In genomic region chr19:52602931-52603330, GRCh38 we compare ENCODE assay signal across 18 cellular contexts. TPM values are rescaled to one million over a fixed set of nuclear protein-coding genes. Genes with fewer than 3 reads are reported as not detected.
DNase-seq lines count a peak whose midpoint lies in the region; ATAC-seq, FAIRE-seq and TF ChIP-seq lines count a peak whose summit lies in the region.
"Had no signal": no experiment of that assay in that cellular context is flagged by ENCODE, and none has a peak within 500 bp of the region (broad histone marks: within the 10 kb centered on the region; RNA-seq: fewer than 3 reads in every experiment).

No MANE protein-coding gene starts in this region.

- peaks cover 40% of the 10 kb centered on the region for H3K4me1 Mint-ChIP-seq in activated CD8-positive, alpha-beta T cell treated with anti-CD3 and anti-CD28 coated beads, Interleukin-2, amount 10 ng/mL, durations not matched to agents 7 days and 5 days (ENCODE audit: low read depth)
- H3K4me1 Mint-ChIP-seq in activated CD8-positive, alpha-beta T cell treated with anti-CD3 and anti-CD28 coated beads for 36 hours (ENCODE audit: low read depth) = peaks cover 37% of the 10 kb centered on the region

- FAIRE-seq in urothelium cell line (lab: Jason Lieb, UNC) = no peak
- FAIRE-seq: A549 had no signal

- peaks cover 71% of the 10 kb centered on the region for H3K36me3 Mint-ChIP-seq in activated CD8-positive, alpha-beta T cell treated with anti-CD3 and anti-CD28 coated beads, Interleukin-2, amount 10 ng/mL, durations not matched to agents 7 days and 5 days (ENCODE audit: low read depth)
- H3K36me3 Mint-ChIP-seq in activated CD8-positive, alpha-beta T cell treated with anti-CD3 and anti-CD28 coated beads for 36 hours (ENCODE audit: low read depth) = peaks cover 42% of the 10 kb centered on the region

- no peaks in the 10 kb centered on the region for H3K27me3 Mint-ChIP-seq in activated CD8-positive, alpha-beta T cell treated with anti-CD3 and anti-CD28 coated beads, Interleukin-2, amount 10 ng/mL, durations not matched to agents 7 days and 5 days (ENCODE audit: low read depth)
- no peaks in the 10 kb centered on the region for H3K27me3 Mint-ChIP-seq in activated CD8-positive, alpha-beta T cell treated with anti-CD3 and anti-CD28 coated beads for 36 hours

- H2AFZ ChIP-seq in GM23248 = no peak overlapping the region

- WGBS in GM23248 (ENCODE audit: low coverage in 1 of 2, low lambda C conversion rate in 2 of 2, missing lambda C conversion rate in 2 of 2), 2 experiments = 53 to 61% methylated on average over 2 of the region's 2 CpGs

- no peak overlapping the region for H3K27ac Mint-ChIP-seq in activated CD8-positive, alpha-beta T cell treated with anti-CD3 and anti-CD28 coated beads, Interleukin-2, amount 10 ng/mL, durations not matched to agents 7 days and 5 days
- H3K27ac Mint-ChIP-seq in activated CD8-positive, alpha-beta T cell treated with anti-CD3 and anti-CD28 coated beads for 36 hours = no peak overlapping the region

- H3K4me3 ChIP-seq in GM23248 (no peak overlapping the region), coronary artery (no peak overlapping the region)
- H3K4me3 ChIP-seq: A549 had no signal

- H3K36me3 ChIP-seq in GM23248 (ENCODE audit: low read depth) = no peaks in the 10 kb centered on the region
- H3K36me3 ChIP-seq: lower lobe of right lung, suprapubic skin had no signal

- H3K27ac ChIP-seq in GM23248 (no peak overlapping the region), coronary artery (peak overlapping the region; percentile 24 to 34)
- H3K27ac ChIP-seq: A549, lower lobe of right lung, suprapubic skin had no signal

- H3K4me1 ChIP-seq in GM23248 (ENCODE audit: insufficient read depth) = peaks cover 7% of the 10 kb centered on the region; the same call in 1 of the 2 replicates
- H3K4me1 ChIP-seq: A549 had no signal

- no peaks in the 10 kb centered on the region for H3K27me3 ChIP-seq in GM23248 (replicated peaks; ENCODE audit: insufficient read depth)
- H3K27me3 ChIP-seq: suprapubic skin had no signal

- CTCF ChIA-PET in activated CD8-positive, alpha-beta T cell treated with anti-CD3 and anti-CD28 coated beads, Interleukin-2, amount 10 ng/mL, durations not matched to agents 7 days and 5 days (lab: Charles Lee) = no interaction called here
- CTCF ChIA-PET in activated CD8-positive, alpha-beta T cell treated with anti-CD3 and anti-CD28 coated beads for 36 hours (lab: Charles Lee) = no interaction called here

- ATAC-seq in activated CD8-positive, alpha-beta T cell treated with anti-CD3 and anti-CD28 coated beads, Interleukin-2, amount 10 ng/mL, durations not matched to agents 7 days and 5 days = no peak
- ATAC-seq in activated CD8-positive, alpha-beta T cell treated with anti-CD3 and anti-CD28 coated beads for 36 hours = no peak
- ATAC-seq in HG02588 (IDR thresholded peaks at IDR 0.05; ENCODE audit: unreplicated experiment) (no peak), GM18873 (IDR thresholded peaks at IDR 0.05; ENCODE audit: low FRiP score, unreplicated experiment) (no peak)
- ATAC-seq: A549; activated T-cell treated with anti-CD3 and anti-CD28 coated beads, Interleukin-2, amount 50 U/mL, for 4 hours; lower lobe of right lung had no signal

- in situ Hi-C loops in GM23248 (cut with MboI) = no loop called here

- no peaks in the 10 kb centered on the region for H3K79me2 ChIP-seq in GM23248 (ENCODE audit: insufficient read depth)

- no peak overlapping the region for H3K9ac ChIP-seq in GM23248

- H3K9me3 ChIP-seq in GM23248 (ENCODE audit: low read depth) = no peaks in the 10 kb centered on the region
- H3K9me3 ChIP-seq: suprapubic skin had no signal

- no peak overlapping the region for H3K4me2 ChIP-seq in GM23248 (ENCODE audit: unreplicated experiment)
- H3K4me2 ChIP-seq: A549 had no signal

- intact Hi-C loops in activated CD8-positive, alpha-beta T cell treated with anti-CD3 and anti-CD28 coated beads for 36 hours (cut with micrococcal nuclease) = no loop called here

- H3K4me3 Mint-ChIP-seq in activated CD8-positive, alpha-beta T cell treated with anti-CD3 and anti-CD28 coated beads, Interleukin-2, amount 10 ng/mL, durations not matched to agents 7 days and 5 days = peak overlapping the region; percentile 90
- H3K4me3 Mint-ChIP-seq in activated CD8-positive, alpha-beta T cell treated with anti-CD3 and anti-CD28 coated beads for 36 hours = no peak overlapping the region

- H3F3A ChIP-seq in GM23248 (ENCODE audit: insufficient read depth) = peaks cover 15% of the 10 kb centered on the region

- POLR2A ChIA-PET in activated CD8-positive, alpha-beta T cell treated with anti-CD3 and anti-CD28 coated beads, Interleukin-2, amount 10 ng/mL, durations not matched to agents 7 days and 5 days (lab: Charles Lee) = interaction anchor here (1.6 kb wide), 1 partner anchor 29 kb away, joined by 4 read pairs; no protein-coding TSS in a partner anchor
- POLR2A ChIA-PET in activated CD8-positive, alpha-beta T cell treated with anti-CD3 and anti-CD28 coated beads for 36 hours (lab: Charles Lee) = no interaction called here

- H3K9me3 Mint-ChIP-seq in activated CD8-positive, alpha-beta T cell treated with anti-CD3 and anti-CD28 coated beads, Interleukin-2, amount 10 ng/mL, durations not matched to agents 7 days and 5 days (ENCODE audit: insufficient read depth) = peaks cover 30% of the 10 kb centered on the region
- peaks cover 14% of the 10 kb centered on the region for H3K9me3 Mint-ChIP-seq in activated CD8-positive, alpha-beta T cell treated with anti-CD3 and anti-CD28 coated beads for 36 hours

- DNase-seq in activated CD8-positive, alpha-beta T cell treated with anti-CD3 and anti-CD28 coated beads, Interleukin-2, amount 10 ng/mL, durations not matched to agents 7 days and 5 days = no peak
- DNase-seq in activated CD8-positive, alpha-beta T cell treated with anti-CD3 and anti-CD28 coated beads for 36 hours = no peak
- DNase-seq in GM23248 (peak; percentile 49), coronary artery (ENCODE audit: low spot score) (no peak), renal cortical epithelial cell (ENCODE audit: low read depth) (peak; percentile 24), urothelium cell line (ENCODE audit: low spot score) (no peak)
- DNase-seq: activated T-cell treated with anti-CD3 and anti-CD28 coated beads, Interleukin-2, amount 50 U/mL, for 4 hours; GOT3; IMR-90; lower lobe of right lung; NCI-H187; NCI-H446; NK-92 treated with Interleukin-12 subunit alpha and Interleukin-12 subunit beta, amount 100 ng/mL, for 24 hours; stimulated activated CD8-positive, alpha-beta memory T cell treated with anti-CD3 and anti-CD28 coated beads, Interleukin-4, amount 100 ng/mL, for 48 hours had no signal

- no peaks in the 10 kb centered on the region for H3K9me2 ChIP-seq in GM23248 (ENCODE audit: insufficient read depth)

- TF ChIP-seq CTCF in activated CD8-positive, alpha-beta T cell treated with anti-CD3 and anti-CD28 coated beads for 36 hours (IDR thresholded peaks at IDR 0.05) = no peak
- TF ChIP-seq CTCF in coronary artery (IDR thresholded peaks at IDR 0.05) = no peak

- H4K20me1 ChIP-seq in GM23248 (ENCODE audit: insufficient read depth) = no peaks in the 10 kb centered on the region

RNA-seq across cellular contexts. Expression of gene ZNF701, which starts 32.8 kb away (rescaled TPM):
- 10 to 100 TPM; 34.3 to 35.8 TPM for total RNA-seq in activated CD8-positive, alpha-beta T cell treated with anti-CD3 and anti-CD28 coated beads, Interleukin-2, amount 10 ng/mL, durations not matched to agents 7 days and 5 days
- total RNA-seq in activated CD8-positive, alpha-beta T cell treated with anti-CD3 and anti-CD28 coated beads for 36 hours = 10 to 100 TPM; 21.1 to 23.0 TPM
- total RNA-seq in GM23248 (2014; rRNA removed; shearing (Covaris generic)) = 6.7 and 12.6 TPM in 2 replicates
- polyA plus RNA-seq in GM23248 (2016; fragmentation: Nextera tagmentation; extraction: Ambion mirVana) = 5.5 and 6.7 TPM in 2 replicates
- 13.5 and 33.4 TPM in 2 replicates for total RNA-seq in renal cortical epithelial cell

RNA-seq across cellular contexts. Expression of gene ZNF83, which starts 35.2 kb away (rescaled TPM):
- 10 to 100 TPM; 51.5 to 53.5 TPM for total RNA-seq in activated CD8-positive, alpha-beta T cell treated with anti-CD3 and anti-CD28 coated beads, Interleukin-2, amount 10 ng/mL, durations not matched to agents 7 days and 5 days
- total RNA-seq in activated CD8-positive, alpha-beta T cell treated with anti-CD3 and anti-CD28 coated beads for 36 hours = 10 to 100 TPM; 27.4 to 31.1 TPM
- total RNA-seq in GM23248 (2014; rRNA removed; shearing (Covaris generic)) = 29.1 and 55.8 TPM in 2 replicates
- polyA plus RNA-seq in GM23248 (2016; fragmentation: Nextera tagmentation; extraction: Ambion mirVana) = 24.7 and 27.9 TPM in 2 replicates
- 68.8 and 165 TPM in 2 replicates for total RNA-seq in renal cortical epithelial cell

Comparison
In these comparisons a context has a peak if more than half of its experiments do, and no peak if none do; other contexts are left out.
1. DNase-seq: peak in GM23248 (single experiment) and renal cortical epithelial cell (single experiment); none in activated CD8-positive, alpha-beta T cell treated with anti-CD3 and anti-CD28 coated beads, Interleukin-2, amount 10 ng/mL, durations not matched to agents 7 days and 5 days (single experiment), activated CD8-positive, alpha-beta T cell treated with anti-CD3 and anti-CD28 coated beads for 36 hours (single experiment), coronary artery (single experiment) and urothelium cell line (single experiment).